18 cellular contexts compared by ENCODE assay signal in genomic region chr17:55763856-55764255, GRCh38. TPM values are rescaled to one million over a fixed set of nuclear protein-coding genes. Genes with fewer than 3 reads are reported as not detected.
DNase-seq lines count a peak whose midpoint lies in the region; TF ChIP-seq lines count a peak whose summit lies in the region.
"Had no signal": no experiment of that assay in that cellular context is flagged by ENCODE, and none has a peak within 500 bp of the region (broad histone marks: within the 10 kb centered on the region; RNA-seq: fewer than 3 reads in every experiment).

No MANE protein-coding gene starts in this region.

- in situ Hi-C loops in KBM-7 (cut with MboI; ENCODE audit: low pct_unique_long_range_greater_than_20kb, low sequenced_read_pairs) = loop anchor here (25.0 kb wide), 1 partner anchor 227 kb away; no protein-coding TSS in a partner anchor

- DNase-seq in KBM-7 (peak; percentile 63), SKM-1 treated with dmso at 0.1 percent for 144 hours (lab: John Stamatoyannopoulos, UW; ENCODE audit: unreplicated experiment) (peak; percentile 82), glomerular endothelial cell (ENCODE audit: extremely low read depth, low read depth, low spot score) (peak; percentile 44), suprapubic skin (ENCODE audit: low spot score in 2 of 2) (no peak), NCI-H1092 (lab: John Stamatoyannopoulos, UW) (no peak), caudate nucleus (lab: John Stamatoyannopoulos, UW) (no peak), DMS53 treated with DMSO at 0.1 percent for 48 hours (lab: John Stamatoyannopoulos, UW; ENCODE audit: unreplicated experiment) (no peak)
- DNase-seq: activated CD8-positive, alpha-beta T cell treated with anti-CD3 and anti-CD28 coated beads, Interleukin-2, amount 10 ng/mL, durations not matched to agents 7 days and 5 days; activated effector memory CD4-positive, alpha-beta T cell treated with Interleukin-2 at 50 U/mL for 16 hours; body of pancreas; CD8-positive, alpha-beta memory T cell; effector memory CD8-positive, alpha-beta T cell; heart right ventricle; naive thymus-derived CD8-positive, alpha-beta T cell; NCI-H187; NCI-H524 treated with DMSO at 0.1 percent for 48 hours; stimulated activated CD4-positive, alpha-beta T cell treated with anti-CD3 and anti-CD28 coated beads, Interleukin-4, amount 100 ng/mL, for 24 hours had no signal

- no peaks in the 10 kb centered on the region for H3K27me3 ChIP-seq in suprapubic skin
- H3K27me3 ChIP-seq: body of pancreas, heart right ventricle, vagina had no signal

- WGBS in suprapubic skin = 61% methylated on average over 6 of the region's 6 CpGs

- no peaks in the 10 kb centered on the region for H3K9me3 ChIP-seq in suprapubic skin
- H3K9me3 ChIP-seq: body of pancreas, heart right ventricle, vagina had no signal

- peaks cover 14% of the 10 kb centered on the region for H3K4me1 ChIP-seq in suprapubic skin
- H3K4me1 ChIP-seq: body of pancreas had no signal

- no peak overlapping the region for H3K4me3 ChIP-seq in suprapubic skin
- H3K4me3 ChIP-seq: body of pancreas, heart right ventricle, vagina had no signal

- TF ChIP-seq CTCF in suprapubic skin (IDR thresholded peaks at IDR 0.05) = no peak

- no peak for TF ChIP-seq EP300 in suprapubic skin (IDR thresholded peaks at IDR 0.05)

- H3K27ac ChIP-seq in suprapubic skin (peak overlapping the region; percentile 18), caudate nucleus (ENCODE audit: low read depth, low read length) (no peak overlapping the region)
- H3K27ac ChIP-seq: body of pancreas, vagina had no signal

- TF ChIP-seq POLR2A in suprapubic skin (IDR thresholded peaks at IDR 0.05) = no peak

- H3K36me3 ChIP-seq in suprapubic skin = no peaks in the 10 kb centered on the region
- H3K36me3 ChIP-seq: vagina had no signal

RNA-seq across cellular contexts. Expression of gene PCTP, which starts 13.0 kb away (rescaled TPM):
- total RNA-seq in glomerular endothelial cell (22.6 and 29.6 TPM in 2 replicates), suprapubic skin (10 to 100 TPM in 3 of 4 donors, 1 to 10 TPM in 1; 6.4 to 17.4 (median 11.2) TPM)

RNA-seq across cellular contexts. Expression of gene TMEM100, which starts 41.2 kb away (rescaled TPM):
- total RNA-seq in glomerular endothelial cell (0.12 TPM in 1 of 2 replicates, not detected in the other), suprapubic skin (1 to 10 TPM; 1.7 to 2.9 (median 2.4) TPM)
- total RNA-seq: activated CD8-positive, alpha-beta T cell treated with anti-CD3 and anti-CD28 coated beads, Interleukin-2, amount 10 ng/mL, durations not matched to agents 7 days and 5 days; CD8-positive, alpha-beta memory T cell; naive thymus-derived CD8-positive, alpha-beta T cell had no signal

Comparison
In these comparisons a context has a peak if more than half of its experiments do, and no peak if none do; other contexts are left out.
1. DNase-seq: peak in KBM-7 (single experiment), SKM-1 treated with dmso at 0.1 percent for 144 hours (single experiment) and glomerular endothelial cell (single experiment); none in suprapubic skin (0 of 2), NCI-H1092 (single experiment), caudate nucleus (0 of 61) and DMS53 treated with DMSO at 0.1 percent for 48 hours (single experiment).